16 cellular contexts compared by ENCODE assay signal in the genomic region with DNA sequence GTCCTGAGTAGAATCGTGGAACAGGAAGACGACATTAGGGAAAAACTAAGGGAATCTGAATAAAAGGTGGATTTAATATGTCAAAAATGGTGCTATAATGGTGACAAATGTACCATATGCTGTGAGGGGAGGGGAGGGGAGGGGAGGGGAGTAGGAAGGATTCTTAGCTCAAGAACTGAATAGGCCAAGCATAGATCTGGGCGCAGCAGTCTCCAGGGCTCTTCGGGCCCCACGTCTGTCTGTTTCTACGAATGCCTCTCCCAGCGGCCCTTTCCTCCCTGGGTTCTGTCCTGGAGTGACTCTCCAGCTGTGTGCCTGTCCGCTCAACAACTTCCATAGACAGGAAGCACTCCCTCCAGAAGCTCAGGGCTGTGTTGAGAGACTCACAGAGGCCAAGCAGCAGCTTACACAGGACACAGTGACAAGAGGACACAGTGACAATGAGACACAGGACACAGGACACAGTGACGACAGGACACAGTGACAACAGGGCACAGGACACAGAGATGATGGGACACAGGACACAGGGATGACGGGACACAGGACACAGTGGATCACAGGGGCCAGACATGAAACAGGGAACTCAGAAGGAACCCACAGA. TPM values are rescaled to one million over a fixed set of nuclear protein-coding genes. Genes with fewer than 3 reads are reported as not detected.
DNase-seq lines count a peak whose midpoint lies in the region; ATAC-seq and TF ChIP-seq lines count a peak whose summit lies in the region.
"Had no signal": no experiment of that assay in that cellular context is flagged by ENCODE, and none has a peak within 500 bp of the region (broad histone marks: within the 10 kb centered on the region; RNA-seq: fewer than 3 reads in every experiment).

No MANE protein-coding gene starts in this region.

- peaks cover 38% of the 10 kb centered on the region for H3K4me1 Mint-ChIP-seq in activated CD8-positive, alpha-beta T cell treated with anti-CD3 and anti-CD28 coated beads, Interleukin-2, amount 10 ng/mL, durations not matched to agents 7 days and 5 days (ENCODE audit: low read depth)
- H3K4me1 Mint-ChIP-seq in activated CD8-positive, alpha-beta T cell treated with anti-CD3 and anti-CD28 coated beads for 36 hours (ENCODE audit: low read depth) = peaks cover 30% of the 10 kb centered on the region
- peaks cover 64% of the 10 kb centered on the region for H3K4me1 Mint-ChIP-seq in central memory CD8-positive, alpha-beta T cell
- H3K4me1 Mint-ChIP-seq in stimulated activated effector memory CD8-positive, alpha-beta T cell treated with anti-CD3 and anti-CD28 coated beads, Interleukin-12 subunit alpha, Interleukin-12 subunit beta, amount 100 ng/mL, for 72 hours = peaks cover 79% of the 10 kb centered on the region

- peaks cover 4% of the 10 kb centered on the region for H3K27me3 Mint-ChIP-seq in activated CD8-positive, alpha-beta T cell treated with anti-CD3 and anti-CD28 coated beads, Interleukin-2, amount 10 ng/mL, durations not matched to agents 7 days and 5 days (ENCODE audit: low read depth)
- H3K27me3 Mint-ChIP-seq in activated CD8-positive, alpha-beta T cell treated with anti-CD3 and anti-CD28 coated beads for 36 hours = no peaks in the 10 kb centered on the region
- H3K27me3 Mint-ChIP-seq in central memory CD8-positive, alpha-beta T cell = no peaks in the 10 kb centered on the region

- ATAC-seq in activated CD8-positive, alpha-beta T cell treated with anti-CD3 and anti-CD28 coated beads, Interleukin-2, amount 10 ng/mL, durations not matched to agents 7 days and 5 days = no peak
- ATAC-seq in activated CD8-positive, alpha-beta T cell treated with anti-CD3 and anti-CD28 coated beads for 36 hours = no peak
- no peak for ATAC-seq in central memory CD8-positive, alpha-beta T cell (replicated peaks; ENCODE audit: extremely low read depth, poor library complexity, severe bottlenecking)
- no peak for ATAC-seq in stimulated activated effector memory CD8-positive, alpha-beta T cell treated with anti-CD3 and anti-CD28 coated beads, Interleukin-12 subunit alpha, Interleukin-12 subunit beta, amount 100 ng/mL, for 72 hours
- ATAC-seq in HG03442 (IDR thresholded peaks at IDR 0.05; ENCODE audit: unreplicated experiment) = no peak

- H3K4me3 ChIP-seq in liver (ENCODE audit: low read depth in 1 of 3, low read length in 3 of 3) (no peak overlapping the region), tibial artery (no peak overlapping the region)
- H3K4me3 ChIP-seq: cardiac muscle cell, PC-9, transverse colon had no signal

- H3K27ac Mint-ChIP-seq in activated CD8-positive, alpha-beta T cell treated with anti-CD3 and anti-CD28 coated beads, Interleukin-2, amount 10 ng/mL, durations not matched to agents 7 days and 5 days = peak overlapping the region; percentile 46
- H3K27ac Mint-ChIP-seq in activated CD8-positive, alpha-beta T cell treated with anti-CD3 and anti-CD28 coated beads for 36 hours = no peak overlapping the region
- peak overlapping the region; percentile 96 for H3K27ac Mint-ChIP-seq in central memory CD8-positive, alpha-beta T cell (ENCODE audit: low read depth)
- peak overlapping the region; percentile 80 for H3K27ac Mint-ChIP-seq in stimulated activated effector memory CD8-positive, alpha-beta T cell treated with anti-CD3 and anti-CD28 coated beads, Interleukin-12 subunit alpha, Interleukin-12 subunit beta, amount 100 ng/mL, for 72 hours

- no peak for TF ChIP-seq RAD21 in liver (IDR thresholded peaks at IDR 0.05)

- H3K9me3 ChIP-seq in liver (ENCODE audit: control insufficient read depth in 4 of 4, low read length in 3 of 4) (no peaks in the 10 kb centered on the region), tibial artery (no peaks in the 10 kb centered on the region)
- H3K9me3 ChIP-seq: transverse colon had no signal

- POLR2A ChIA-PET in activated CD8-positive, alpha-beta T cell treated with anti-CD3 and anti-CD28 coated beads, Interleukin-2, amount 10 ng/mL, durations not matched to agents 7 days and 5 days (lab: Charles Lee) = interaction anchor here (1.0 to 2.7 kb wide), 2 partner anchors 12 to 90 kb away, joined by 4 to 10 read pairs; no protein-coding TSS in a partner anchor
- POLR2A ChIA-PET in activated CD8-positive, alpha-beta T cell treated with anti-CD3 and anti-CD28 coated beads for 36 hours (lab: Charles Lee) = interaction anchor here (1.3 to 1.7 kb wide), 2 partner anchors 8 to 11 kb away, joined by 3 to 12 read pairs; no protein-coding TSS in a partner anchor

- H3K27me3 ChIP-seq in liver (ENCODE audit: control insufficient read depth in 4 of 4, insufficient read depth in 4 of 4, low read length in 3 of 4) (no peaks in the 10 kb centered on the region), tibial artery (peaks cover 0 to 10% of the 10 kb centered on the region in 2 donors)
- H3K27me3 ChIP-seq: cardiac muscle cell, transverse colon had no signal

- H3K27ac ChIP-seq in liver (ENCODE audit: low read depth in 1 of 2, low read length in 2 of 2) = no peak overlapping the region
- no peak overlapping the region for H3K27ac ChIP-seq in tibial artery
- H3K27ac ChIP-seq: cardiac muscle cell, epithelial cell of prostate, PC-9 had no signal

- CTCF ChIA-PET in activated CD8-positive, alpha-beta T cell treated with anti-CD3 and anti-CD28 coated beads, Interleukin-2, amount 10 ng/mL, durations not matched to agents 7 days and 5 days (lab: Charles Lee) = interaction anchor here (1.0 to 1.8 kb wide), 2 partner anchors 12 to 13 kb away, joined by 3 to 6 read pairs; no protein-coding TSS in a partner anchor
- CTCF ChIA-PET in activated CD8-positive, alpha-beta T cell treated with anti-CD3 and anti-CD28 coated beads for 36 hours (lab: Charles Lee) = interaction anchor here (1.1 kb wide), 1 partner anchor 12 kb away, joined by 3 read pairs; no protein-coding TSS in a partner anchor

- 73% methylated on average over 10 of the region's 10 CpGs for WGBS in liver

- no peaks in the 10 kb centered on the region for H3K9me3 Mint-ChIP-seq in activated CD8-positive, alpha-beta T cell treated with anti-CD3 and anti-CD28 coated beads, Interleukin-2, amount 10 ng/mL, durations not matched to agents 7 days and 5 days (ENCODE audit: insufficient read depth)
- peaks cover 4% of the 10 kb centered on the region for H3K9me3 Mint-ChIP-seq in activated CD8-positive, alpha-beta T cell treated with anti-CD3 and anti-CD28 coated beads for 36 hours
- no peaks in the 10 kb centered on the region for H3K9me3 Mint-ChIP-seq in central memory CD8-positive, alpha-beta T cell
- peaks cover 2% of the 10 kb centered on the region for H3K9me3 Mint-ChIP-seq in stimulated activated effector memory CD8-positive, alpha-beta T cell treated with anti-CD3 and anti-CD28 coated beads, Interleukin-12 subunit alpha, Interleukin-12 subunit beta, amount 100 ng/mL, for 72 hours

- H3K4me1 ChIP-seq in liver (ENCODE audit: control insufficient read depth in 4 of 4, insufficient read depth in 4 of 4, low read length in 3 of 4) (peaks cover 0 to 2% (median 0%) of the 10 kb centered on the region in 4 donors), tibial artery (no peaks in the 10 kb centered on the region)

- H3K9ac ChIP-seq in liver (ENCODE audit: low read depth in 1 of 2, low read length in 2 of 2) = no peak overlapping the region

- intact Hi-C loops in activated CD8-positive, alpha-beta T cell treated with anti-CD3 and anti-CD28 coated beads for 36 hours (cut with micrococcal nuclease) = no loop called here
- intact Hi-C loops in tibial artery (cut with DNase I; ENCODE audit: low total_unique reads) = no loop called here

- no peak overlapping the region for H3K4me3 Mint-ChIP-seq in activated CD8-positive, alpha-beta T cell treated with anti-CD3 and anti-CD28 coated beads, Interleukin-2, amount 10 ng/mL, durations not matched to agents 7 days and 5 days
- no peak overlapping the region for H3K4me3 Mint-ChIP-seq in activated CD8-positive, alpha-beta T cell treated with anti-CD3 and anti-CD28 coated beads for 36 hours
- H3K4me3 Mint-ChIP-seq in central memory CD8-positive, alpha-beta T cell = peak overlapping the region; percentile 40
- no peak overlapping the region for H3K4me3 Mint-ChIP-seq in stimulated activated effector memory CD8-positive, alpha-beta T cell treated with anti-CD3 and anti-CD28 coated beads, Interleukin-12 subunit alpha, Interleukin-12 subunit beta, amount 100 ng/mL, for 72 hours

- DNase-seq in activated CD8-positive, alpha-beta T cell treated with anti-CD3 and anti-CD28 coated beads, Interleukin-2, amount 10 ng/mL, durations not matched to agents 7 days and 5 days = peak; percentile 17
- no peak for DNase-seq in activated CD8-positive, alpha-beta T cell treated with anti-CD3 and anti-CD28 coated beads for 36 hours
- DNase-seq in central memory CD8-positive, alpha-beta T cell (ENCODE audit: low spot score in 2 of 2) = peak in 1 of 2 donors; percentile 11
- peak in 1 of 2 donors; percentile 49 for DNase-seq in stimulated activated effector memory CD8-positive, alpha-beta T cell treated with anti-CD3 and anti-CD28 coated beads, Interleukin-12 subunit alpha, Interleukin-12 subunit beta, amount 100 ng/mL, for 72 hours (ENCODE audit: low spot score in 2 of 2)
- DNase-seq in tibial artery = no peak
- DNase-seq in kidney tubule cell (ENCODE audit: low spot score) = no peak
- DNase-seq: activated CD4-positive, alpha-beta T cell treated with anti-CD3 and anti-CD28 coated beads, Interleukin-2, amount 50 U/mL, for 4 hours; activated naive CD4-positive, alpha-beta T cell treated with Interleukin-2 at 50 U/mL for 16 hours; NCI-H1092 treated with DMSO at 0.1 percent for 48 hours; NCI-H510A; transverse colon had no signal

- no peaks in the 10 kb centered on the region for H3K36me3 ChIP-seq in liver (ENCODE audit: control insufficient read depth in 4 of 4, insufficient read depth in 3 of 4, low read depth in 1 of 4, low read length in 3 of 4)
- H3K36me3 ChIP-seq in tibial artery = no peaks in the 10 kb centered on the region
- H3K36me3 ChIP-seq: cardiac muscle cell, transverse colon had no signal

- TF ChIP-seq CTCF in activated CD8-positive, alpha-beta T cell treated with anti-CD3 and anti-CD28 coated beads for 36 hours (IDR thresholded peaks at IDR 0.05) = no peak
- no peak for TF ChIP-seq CTCF in liver (IDR thresholded peaks at IDR 0.05; ENCODE audit: low read depth, low read length, missing input control)
- TF ChIP-seq CTCF in tibial artery (IDR thresholded peaks at IDR 0.05) = no peak

- no peaks in the 10 kb centered on the region for H3K36me3 Mint-ChIP-seq in activated CD8-positive, alpha-beta T cell treated with anti-CD3 and anti-CD28 coated beads, Interleukin-2, amount 10 ng/mL, durations not matched to agents 7 days and 5 days (ENCODE audit: low read depth)
- H3K36me3 Mint-ChIP-seq in activated CD8-positive, alpha-beta T cell treated with anti-CD3 and anti-CD28 coated beads for 36 hours (ENCODE audit: low read depth) = no peaks in the 10 kb centered on the region
- H3K36me3 Mint-ChIP-seq in central memory CD8-positive, alpha-beta T cell (ENCODE audit: insufficient read depth) = peaks cover 18% of the 10 kb centered on the region
- peaks cover 8% of the 10 kb centered on the region for H3K36me3 Mint-ChIP-seq in stimulated activated effector memory CD8-positive, alpha-beta T cell treated with anti-CD3 and anti-CD28 coated beads, Interleukin-12 subunit alpha, Interleukin-12 subunit beta, amount 100 ng/mL, for 72 hours

RNA-seq across cellular contexts. Expression of a gene that starts 42.4 kb away (rescaled TPM):
- total RNA-seq in activated CD8-positive, alpha-beta T cell treated with anti-CD3 and anti-CD28 coated beads, Interleukin-2, amount 10 ng/mL, durations not matched to agents 7 days and 5 days = 100 to 1,000 TPM; 218 to 223 TPM
- 100 to 1,000 TPM; 238 to 242 TPM for total RNA-seq in activated CD8-positive, alpha-beta T cell treated with anti-CD3 and anti-CD28 coated beads for 36 hours
- 10 to 100 TPM; 48.2 to 52.3 TPM for total RNA-seq in liver
- polyA plus RNA-seq in liver = 10 to 100 TPM; 33.5 to 39.6 TPM

Comparison
In these comparisons a context has a peak if more than half of its experiments do, and no peak if none do; other contexts are left out.
1. RNA of a gene that starts 42.4 kb away (total RNA-seq): 238 to 242 TPM in activated CD8-positive, alpha-beta T cell treated with anti-CD3 and anti-CD28 coated beads for 36 hours and 218 to 223 TPM in activated CD8-positive, alpha-beta T cell treated with anti-CD3 and anti-CD28 coated beads, Interleukin-2, amount 10 ng/mL, durations not matched to agents 7 days and 5 days; 48.2 to 52.3 TPM in liver; every median in the first group is over 4 times any median in the second.